In the genomic region with DNA sequence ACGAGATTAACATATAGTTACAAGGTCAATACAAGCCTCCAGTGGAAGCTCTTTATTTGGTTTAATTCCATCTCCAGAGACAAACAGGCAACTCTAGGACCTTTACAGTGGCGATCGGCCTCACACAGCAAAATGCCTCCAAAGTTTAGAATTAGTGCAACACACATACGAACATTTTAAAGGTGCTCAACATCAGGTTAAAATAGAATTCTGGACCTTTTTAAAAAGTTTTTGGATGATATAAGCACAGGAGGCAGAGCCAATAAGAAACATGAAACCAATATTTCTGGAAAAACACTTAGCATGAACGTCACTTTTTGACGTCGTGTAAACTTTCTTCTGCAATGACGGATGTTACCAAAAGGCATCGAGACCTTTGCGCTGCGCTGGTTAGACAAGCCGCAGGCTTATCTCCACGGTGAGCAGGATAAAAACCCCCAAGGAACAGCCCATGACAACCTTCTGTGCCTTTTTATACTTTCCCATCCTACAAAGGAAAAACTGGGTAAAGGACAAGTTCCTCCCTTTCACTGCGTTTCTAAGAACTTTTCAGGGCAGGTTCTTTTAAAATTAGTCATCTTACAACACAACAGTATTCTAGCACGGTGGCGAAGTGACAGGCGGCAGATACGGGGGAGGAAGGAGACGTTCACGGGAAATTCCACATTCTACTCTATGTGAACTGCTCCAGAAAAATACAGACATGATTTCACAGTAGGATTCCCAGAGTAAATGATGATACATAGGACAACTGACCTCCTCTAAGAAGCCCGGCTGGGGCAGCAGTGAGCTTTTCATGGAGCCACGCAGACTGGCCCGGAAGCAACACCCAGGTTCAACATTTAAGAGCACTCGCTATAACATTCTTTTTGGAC, we compare ENCODE assay signal across 8 cellular contexts. TPM values are rescaled to one million over a fixed set of nuclear protein-coding genes. Genes with fewer than 3 reads are reported as not detected.
DNase-seq lines count a peak whose midpoint lies in the region; ATAC-seq, FAIRE-seq and TF ChIP-seq lines count a peak whose summit lies in the region.

No MANE protein-coding gene starts in this region.

- H3K27ac Mint-ChIP-seq in activated naive CD4-positive, alpha-beta T cell treated with anti-CD3 and anti-CD28 coated beads, Interleukin-2, amount 50 U/mL, for 72 hours, result peak overlapping the region; percentile 98 to 100

- no peaks in the 10 kb centered on the region for H4K20me1 ChIP-seq in OCI-LY1 (ENCODE audit: insufficient read depth, low read length)

- H3K36me3 ChIP-seq in OCI-LY1 (ENCODE audit: insufficient read depth, low read length) (no peaks in the 10 kb centered on the region), lung (ENCODE audit: control insufficient read depth in 2 of 2, insufficient read depth in 2 of 2, low read length in 2 of 2) (peaks cover 0 to 3% of the 10 kb centered on the region in 2 donors), suprapubic skin (peaks cover 24% of the 10 kb centered on the region), WERI-Rb-1 (peaks cover 9% of the 10 kb centered on the region)

- no peaks in the 10 kb centered on the region for H3K9me3 Mint-ChIP-seq in activated naive CD4-positive, alpha-beta T cell treated with anti-CD3 and anti-CD28 coated beads, Interleukin-2, amount 50 U/mL, for 72 hours

- DNase-seq in DMS53 treated with DMSO at 0.1 percent for 48 hours (lab: John Stamatoyannopoulos, UW; ENCODE audit: unreplicated experiment) (peak; percentile 21), lung (ENCODE audit: low spot score) (no peak), suprapubic skin (ENCODE audit: low spot score in 2 of 2) (no peak), frontal cortex (ENCODE audit: low spot score in 2 of 2) (no peak), WERI-Rb-1 (no peak)
- DNase-seq in activated naive CD4-positive, alpha-beta T cell treated with anti-CD3 and anti-CD28 coated beads, Interleukin-2, amount 50 U/mL, for 72 hours (ENCODE audit: low spot score in 2 of 2), result peak; percentile 51 to 81

- H3K9me2 ChIP-seq in OCI-LY1 (ENCODE audit: low read depth, low read length), result no peaks in the 10 kb centered on the region

- TF ChIP-seq CTCF in OCI-LY1 (IDR thresholded peaks at IDR 0.05; ENCODE audit: low read length) (peak; percentile 18; the same call in 1 of the 2 replicates), lung (IDR thresholded peaks at IDR 0.05; ENCODE audit: control extremely low read depth, extremely low read depth) (no peak), suprapubic skin (IDR thresholded peaks at IDR 0.05) (no peak), WERI-Rb-1 (IDR thresholded peaks at IDR 0.05; ENCODE audit: low read depth, low read length) (no peak)

- peaks cover 39 to 40% of the 10 kb centered on the region in 2 donors for H3K36me3 Mint-ChIP-seq in activated naive CD4-positive, alpha-beta T cell treated with anti-CD3 and anti-CD28 coated beads, Interleukin-2, amount 50 U/mL, for 72 hours

- H3K27ac ChIP-seq in OCI-LY1 (ENCODE audit: low read depth, low read length, poor library complexity, severe bottlenecking), result peak overlapping the region; percentile 91
- peak overlapping the region; percentile 24 to 46 for H3K27ac ChIP-seq in lung (ENCODE audit: low read depth in 1 of 2, low read length in 1 of 2)
- H3K27ac ChIP-seq in suprapubic skin, result peak overlapping the region; percentile 82
- H3K27ac ChIP-seq in WERI-Rb-1, result no peak overlapping the region

- H3K79me2 ChIP-seq in OCI-LY1 (ENCODE audit: insufficient read depth, low read length), result no peaks in the 10 kb centered on the region

- peak; percentile 20 to 24 for ATAC-seq in activated naive CD4-positive, alpha-beta T cell treated with anti-CD3 and anti-CD28 coated beads, Interleukin-2, amount 50 U/mL, for 72 hours
- no peak for ATAC-seq in lung (ENCODE audit: insufficient read depth, low FRiP score)
- no peak for ATAC-seq in HG02678 (IDR thresholded peaks at IDR 0.05; ENCODE audit: unreplicated experiment)

- no peaks in the 10 kb centered on the region for H3K27me3 ChIP-seq in OCI-LY1 (ENCODE audit: insufficient read depth, low read length)
- no peaks in the 10 kb centered on the region for H3K27me3 ChIP-seq in lung (ENCODE audit: control insufficient read depth, insufficient read depth)
- no peaks in the 10 kb centered on the region for H3K27me3 ChIP-seq in suprapubic skin
- no peaks in the 10 kb centered on the region for H3K27me3 ChIP-seq in WERI-Rb-1 (ENCODE audit: insufficient read depth, low read depth, severe bottlenecking)

- no peak for TF ChIP-seq EP300 in suprapubic skin (IDR thresholded peaks at IDR 0.05)

- 0 out of 2 replicates have a peak, but pooled peaks cover 4% of the 10 kb centered on the region for H3F3A ChIP-seq in OCI-LY1 (ENCODE audit: insufficient read depth, low read length)

- FAIRE-seq in frontal cortex (lab: Jason Lieb, UNC), result no peak

- H3K4me3 ChIP-seq in OCI-LY1 (ENCODE audit: low read depth, low read length, poor library complexity, severe bottlenecking) (peak overlapping the region; percentile 57), lung (no peak overlapping the region), suprapubic skin (no peak overlapping the region), WERI-Rb-1 (ENCODE audit: low read depth, low read length) (no peak overlapping the region)

- no peak for TF ChIP-seq POLR2A in suprapubic skin (IDR thresholded peaks at IDR 0.05)

- 42 to 60% methylated on average over 24 of the region's 24 CpGs for WGBS in lung, 2 donors
- 68% methylated on average over 24 of the region's 24 CpGs for WGBS in suprapubic skin

- peak overlapping the region; percentile 67 for H3K4me2 ChIP-seq in OCI-LY1 (ENCODE audit: low read length)

- no peaks in the 10 kb centered on the region for H3K9me3 ChIP-seq in OCI-LY1 (ENCODE audit: low read length)
- H3K9me3 ChIP-seq in lung (ENCODE audit: control insufficient read depth in 2 of 2, insufficient read depth in 1 of 2, low read length in 1 of 2), result no peaks in the 10 kb centered on the region
- H3K9me3 ChIP-seq in suprapubic skin, result no peaks in the 10 kb centered on the region
- H3K9me3 ChIP-seq in WERI-Rb-1 (ENCODE audit: severe bottlenecking), result no peaks in the 10 kb centered on the region

- no peak overlapping the region for H2AFZ ChIP-seq in OCI-LY1 (ENCODE audit: low read length)

- H3K4me1 ChIP-seq in OCI-LY1 (ENCODE audit: insufficient read depth, low read length, severe bottlenecking) (peaks cover 73% of the 10 kb centered on the region), lung (ENCODE audit: control insufficient read depth in 2 of 2, insufficient read depth in 2 of 2, low read length in 2 of 2) (peaks cover 5 to 9% of the 10 kb centered on the region in 2 donors), suprapubic skin (peaks cover 39% of the 10 kb centered on the region)

- peak overlapping the region; percentile 43; the same call in 1 of the 2 replicates for H3K9ac ChIP-seq in OCI-LY1 (ENCODE audit: low read length)

RNA-seq across cellular contexts. Expression of a gene that starts 52.2 kb away (rescaled TPM):
- 10 to 100 TPM; 50.7 to 58.5 TPM for total RNA-seq in activated naive CD4-positive, alpha-beta T cell treated with anti-CD3 and anti-CD28 coated beads, Interleukin-2, amount 50 U/mL, for 72 hours
- total RNA-seq in lung (10 to 100 TPM; 22.0 to 24.1 TPM), suprapubic skin (10 to 100 TPM; 22.6 to 51.4 (median 34.4) TPM), frontal cortex (11.8 TPM)
- polyA plus RNA-seq in lung, result 10 to 100 TPM; 15.7 to 20.9 TPM

RNA-seq across cellular contexts. Expression of a gene that starts 52.4 kb away (rescaled TPM):
- 10 to 100 TPM; 43.9 to 58.4 TPM for total RNA-seq in activated naive CD4-positive, alpha-beta T cell treated with anti-CD3 and anti-CD28 coated beads, Interleukin-2, amount 50 U/mL, for 72 hours
- total RNA-seq in lung (10 to 100 TPM; 28.3 to 34.4 TPM), suprapubic skin (10 to 100 TPM; 32.7 to 71.9 (median 43.7) TPM), frontal cortex (53.8 TPM)
- polyA plus RNA-seq in lung, result 10 to 100 TPM; 37.1 to 57.9 TPM

Comparison
In these comparisons a context has a peak if more than half of its experiments do, and no peak if none do; other contexts are left out.
1. DNase-seq: peak in DMS53 treated with DMSO at 0.1 percent for 48 hours (single experiment) and activated naive CD4-positive, alpha-beta T cell treated with anti-CD3 and anti-CD28 coated beads, Interleukin-2, amount 50 U/mL, for 72 hours (2 of 2); none in lung (single experiment), suprapubic skin (0 of 2), frontal cortex (0 of 2) and WERI-Rb-1 (single experiment).
2. ATAC-seq: peak in activated naive CD4-positive, alpha-beta T cell treated with anti-CD3 and anti-CD28 coated beads, Interleukin-2, amount 50 U/mL, for 72 hours (2 of 2); none in lung (single experiment) and HG02678 (single experiment).